In genomic region chr6:9494864-9495263, GRCh38 we compare ENCODE assay signal across 12 cellular contexts.
"Had no signal": no experiment of that assay in that cellular context is flagged by ENCODE, and none has a peak within 500 bp of the region (broad histone marks: within the 10 kb centered on the region; RNA-seq: fewer than 3 reads in every experiment).

No MANE protein-coding gene starts in this region.

- H3K4me3 ChIP-seq: esophagus squamous epithelium, hepatocyte, left lung, neural progenitor cell, psoas muscle, right lobe of liver, thyroid gland had no signal

- ATAC-seq: activated T-helper 17 cell treated with anti-CD3 and anti-CD28 coated beads, Interleukin-2, amount 50 U/mL, for 72 hours; left lung; psoas muscle; right lobe of liver had no signal

- DNase-seq: activated naive CD4-positive, alpha-beta T cell treated with anti-CD3 and anti-CD28 coated beads, Interleukin-2, amount 10 ng/mL, durations not matched to agents 7 days and 5 days; effector CD8-positive, alpha-beta T cell; esophagus squamous epithelium; left lung; mammary epithelial cell; naive B cell; psoas muscle; right lobe of liver; thyroid gland had no signal
